28 cellular contexts compared by ENCODE assay signal in the genomic region with DNA sequence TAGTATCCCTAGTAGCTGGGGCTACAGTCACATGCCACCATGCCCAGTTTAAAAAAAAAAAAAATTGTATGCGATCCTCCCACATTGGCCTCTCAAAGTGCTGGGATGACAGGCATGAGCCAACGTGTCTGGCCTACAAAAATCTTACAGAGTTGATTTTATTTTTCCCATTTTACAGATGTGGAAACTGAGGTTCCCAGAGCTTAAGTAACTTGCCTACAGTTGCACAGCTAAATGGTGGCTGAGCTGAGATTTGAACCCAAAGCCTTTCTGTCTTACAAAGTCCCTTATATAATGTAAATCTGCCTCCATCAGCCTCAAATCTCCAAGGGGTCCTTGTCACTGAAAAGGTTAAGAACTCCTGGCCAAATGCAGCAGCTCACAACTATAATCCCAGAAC. TPM values are rescaled to one million over a fixed set of nuclear protein-coding genes. Genes with fewer than 3 reads are reported as not detected.
DNase-seq lines count a peak whose midpoint lies in the region; ATAC-seq, FAIRE-seq and TF ChIP-seq lines count a peak whose summit lies in the region.
"Had no signal": no experiment of that assay in that cellular context is flagged by ENCODE, and none has a peak within 500 bp of the region (broad histone marks: within the 10 kb centered on the region; RNA-seq: fewer than 3 reads in every experiment).

No MANE protein-coding gene starts in this region.

- TF ChIP-seq EP300 in HepG2 (IDR thresholded peaks at IDR 0.05; ENCODE audit: low read depth in 2 of 2, low read length in 2 of 2) = no peak
- no peak for TF ChIP-seq EP300 in HepG2 (CRISPR knock-in tag; IDR thresholded peaks at IDR 0.05; ENCODE audit: borderline replicate concordance)

- DNase-seq in Calu3 = no peak
- no peak for DNase-seq in body of pancreas
- no peak for DNase-seq in HepG2 (ENCODE audit: low spot score)
- peak in 1 of 2 donors; percentile 33 for DNase-seq in tibial artery
- DNase-seq in dedifferentiated amniotic fluid mesenchymal stem cell (ENCODE audit: extremely low spot score) = no peak
- DNase-seq in NCI-H2196 treated with DMSO at 0.1 percent for 48 hours (lab: John Stamatoyannopoulos, UW; ENCODE audit: unreplicated experiment) = no peak
- DNase-seq: Caco-2; CD8-positive, alpha-beta T cell; DMS 273 treated with DMSO at 0.1 percent for 48 hours; DMS79; EL; GDM1; Karpas-422; NCI-H1417 treated with DMSO at 0.1 percent for 48 hours; NCI-H1694 treated with DMSO at 0.1 percent for 48 hours; NCI-H226; NCI-H510A; OCI-M1; SIG-M5 had no signal

- in situ Hi-C loops in HepG2 (cut with HindIII; ENCODE audit: extremely low pct_ligation_motif_present, low pct_unique_long_range_greater_than_20kb) = no loop called here

- H3K79me2 ChIP-seq in HepG2 (ENCODE audit: insufficient read depth, low read length) = no peaks in the 10 kb centered on the region

- no TSS peak for BruUV-seq in Calu3 (replicated peaks; lab: Mats Ljungman, UMichigan)
- BruUV-seq in HepG2 (replicated peaks; lab: Mats Ljungman, UMichigan) = no TSS peak

- 66 to 73% methylated on average over 2 of the region's 2 CpGs for WGBS in body of pancreas, 2 donors
- WGBS in HepG2 (ENCODE audit: low lambda C conversion rate) = 28% methylated on average over 2 of the region's 2 CpGs

- ATAC-seq in body of pancreas = no peak
- ATAC-seq in HepG2 = no peak
- no peak for ATAC-seq in GM18498 (IDR thresholded peaks at IDR 0.05; ENCODE audit: unreplicated experiment)
- ATAC-seq: CD8-positive, alpha-beta T cell; GM12878 had no signal

- intact Hi-C loops in Calu3 (cut with micrococcal nuclease; ENCODE audit: unreplicated experiment) (no loop called here), body of pancreas (cut with DNase I) (no loop called here), HepG2 (cut with micrococcal nuclease; ENCODE audit: unreplicated experiment) (no loop called here), tibial artery (cut with DNase I; ENCODE audit: low total_unique reads) (no loop called here)

- peaks cover 12% of the 10 kb centered on the region for H3K4me1 Mint-ChIP-seq in Calu3 (ENCODE audit: low read depth, unreplicated experiment)

- no peaks in the 10 kb centered on the region for H3K9me3 ChIP-seq in body of pancreas
- no peaks in the 10 kb centered on the region for H3K9me3 ChIP-seq in HepG2 (ENCODE audit: low read length)
- H3K9me3 ChIP-seq in tibial artery = no peaks in the 10 kb centered on the region
- H3K9me3 ChIP-seq: BLaER1 treated with 17β-estradiol and CSF1 and Interleukin-3, amounts not matched to agents 10 nM and 100 nM; Caco-2; Peyer's patch had no signal

- no peak overlapping the region for H3K4me2 ChIP-seq in HepG2 (ENCODE audit: low read depth, low read length)

- FAIRE-seq in HepG2 (lab: Jason Lieb, UNC) = no peak
- FAIRE-seq: A204.1, GM12878, GM19239 had no signal

- CTCF ChIA-PET in Calu3 (lab: Charles Lee) = interaction anchor here (1.5 to 1.6 kb wide), 2 partner anchors 32 to 193 kb away, joined by 4 to 8 read pairs; no protein-coding TSS in a partner anchor
- CTCF ChIA-PET in HepG2 (lab: Yijun Ruan, JAX; ENCODE audit: low intra/inter-chr PET ratio, low total read pairs) = no interaction called here

- peaks cover 15% of the 10 kb centered on the region for H3K36me3 Mint-ChIP-seq in Calu3 (ENCODE audit: insufficient read depth, unreplicated experiment)
- H3K36me3 Mint-ChIP-seq: CD8-positive, alpha-beta T cell had no signal

- TF ChIP-seq POLR2A in body of pancreas (IDR thresholded peaks at IDR 0.05) (no peak), HepG2 (IDR thresholded peaks at IDR 0.05; ENCODE audit: insufficient read depth in 1 of 2, low read depth in 2 of 2, low read length in 2 of 2) (no peak)

- no peak overlapping the region for H3K9ac ChIP-seq in HepG2 (ENCODE audit: insufficient read depth, low read depth, low read length)
- H3K9ac ChIP-seq: BLaER1 treated with 17β-estradiol and CSF1 and Interleukin-3, amounts not matched to agents 10 nM and 100 nM had no signal

- H3K27me3 ChIP-seq in body of pancreas = no peaks in the 10 kb centered on the region
- H3K27me3 ChIP-seq in HepG2 (ENCODE audit: control insufficient read depth in 1 of 2, insufficient read depth in 2 of 2, low read length in 2 of 2) = peaks cover 6 to 22% of the 10 kb centered on the region in 2 experiments; a peak in 4 of 5 replicates
- no peaks in the 10 kb centered on the region for H3K27me3 ChIP-seq in tibial artery
- H3K27me3 ChIP-seq: BLaER1 treated with 17β-estradiol and CSF1 and Interleukin-3, amounts not matched to agents 10 nM and 100 nM; Peyer's patch had no signal

- POLR2A ChIA-PET in HepG2 (lab: Yijun Ruan, JAX) = no interaction called here

- no peak for TF ChIP-seq RAD21 in HepG2 (CRISPR knock-in tag; IDR thresholded peaks at IDR 0.05)

- H3K36me3 ChIP-seq in body of pancreas (replicated peaks in 1 of 2; ENCODE audit: insufficient read depth in 1 of 2, low read depth in 2 of 2) (no peaks in the 10 kb centered on the region), HepG2 (replicated peaks in 1 of 2; ENCODE audit: control insufficient read depth in 1 of 2, insufficient read depth in 2 of 2, low read length in 2 of 2) (no peaks in the 10 kb centered on the region), tibial artery (peaks cover 79 to 93% (median 90%) of the 10 kb centered on the region in 3 donors)
- H3K36me3 ChIP-seq: BLaER1 treated with 17β-estradiol and CSF1 and Interleukin-3, amounts not matched to agents 10 nM and 100 nM; Peyer's patch had no signal

- no peak overlapping the region for H2AFZ ChIP-seq in HepG2 (ENCODE audit: low read length)

- no peak overlapping the region for H3K4me3 Mint-ChIP-seq in Calu3 (ENCODE audit: low read depth, unreplicated experiment)
- H3K4me3 Mint-ChIP-seq: CD8-positive, alpha-beta T cell had no signal

- H3K27ac ChIP-seq in body of pancreas (peak overlapping the region in 3 of 4 donors; percentile 89 to 97 (median 91)), HepG2 (ENCODE audit: extremely low read length, insufficient read depth, low read length) (no peak overlapping the region), tibial artery (peak overlapping the region; percentile 84 to 87)
- H3K27ac ChIP-seq: BLaER1 treated with 17β-estradiol and CSF1 and Interleukin-3, amounts not matched to agents 10 nM and 100 nM; HL-60; SK-N-MC had no signal

- no peak for TF ChIP-seq CTCF in Calu3 (IDR thresholded peaks at IDR 0.05; ENCODE audit: unreplicated experiment)
- TF ChIP-seq CTCF in body of pancreas (IDR thresholded peaks at IDR 0.05) = no peak
- TF ChIP-seq CTCF in HepG2 (CRISPR knock-in tag; IDR thresholded peaks at IDR 0.05) = no peak
- no peak for TF ChIP-seq CTCF in tibial artery (IDR thresholded peaks at IDR 0.05)

- no peaks in the 10 kb centered on the region for H4K20me1 ChIP-seq in HepG2 (ENCODE audit: insufficient read depth, low read length)

- H3K4me1 ChIP-seq in body of pancreas (peaks cover 47% of the 10 kb centered on the region), HepG2 (ENCODE audit: insufficient read depth, low read length) (peaks cover 46% of the 10 kb centered on the region), tibial artery (peaks cover 0 to 51% (median 35%) of the 10 kb centered on the region in 4 donors)
- H3K4me1 ChIP-seq: Caco-2 had no signal

- peak overlapping the region; percentile 79 for H3K27ac Mint-ChIP-seq in Calu3 (ENCODE audit: unreplicated experiment)
- H3K27ac Mint-ChIP-seq: CD8-positive, alpha-beta T cell had no signal

- peaks cover 20% of the 10 kb centered on the region for H3K27me3 Mint-ChIP-seq in Calu3 (ENCODE audit: unreplicated experiment)

- no peaks in the 10 kb centered on the region for H3K9me3 Mint-ChIP-seq in Calu3 (ENCODE audit: low read depth, unreplicated experiment)
- H3K9me3 Mint-ChIP-seq: CD8-positive, alpha-beta T cell had no signal

- no peak overlapping the region for H3K4me3 ChIP-seq in body of pancreas
- no peak overlapping the region for H3K4me3 ChIP-seq in HepG2 (replicated peaks in 1 of 3; ENCODE audit: insufficient read depth in 1 of 3, low read depth in 2 of 3, low read length in 3 of 3)
- no peak overlapping the region for H3K4me3 ChIP-seq in tibial artery
- H3K4me3 ChIP-seq: BLaER1 treated with 17β-estradiol and CSF1 and Interleukin-3, amounts not matched to agents 10 nM and 100 nM; GM12878; Peyer's patch; SK-N-MC had no signal

RNA-seq across cellular contexts. Expression of a gene that starts 24.6 kb away (rescaled TPM):
- total RNA-seq in Calu3 (2022) = 32.2 and 34.4 TPM in 2 replicates
- 10 to 100 TPM; 10.1 to 27.4 TPM for total RNA-seq in body of pancreas
- total RNA-seq in HepG2 (2016; rRNA removed; fragmentation: Illumina TruSeq; extraction: Trizol) = 8.2 and 8.9 TPM in 2 replicates
- 4.6 and 5.6 TPM in 2 replicates for total RNA-seq in HepG2 (2016; cell fraction: cytosol; rRNA removed; fragmentation: Illumina TruSeq; extraction: Trizol; ENCODE audit: low read depth)
- total RNA-seq in HepG2 (2016; cell fraction: insoluble cytoplasmic fraction; rRNA removed; fragmentation: Illumina TruSeq; extraction: Trizol) = 6.7 and 8.6 TPM in 2 replicates
- total RNA-seq in HepG2 (2016; cell fraction: membrane; rRNA removed; fragmentation: Illumina TruSeq; extraction: Trizol) = 16.3 and 16.4 TPM in 2 replicates
- 6.6 TPM in 2 replicates for total RNA-seq in HepG2 (2016; cell fraction: nucleus; rRNA removed; fragmentation: Illumina TruSeq; extraction: Trizol)
- 18.8 and 22.5 TPM in 2 replicates for polyA plus RNA-seq in HepG2 (2011; rRNA removed)
- polyA plus RNA-seq in HepG2 (2011; cell fraction: cytosol; rRNA removed) = 12.2 and 13.7 TPM in 2 replicates
- polyA plus RNA-seq in HepG2 (2011; cell fraction: nucleus; rRNA removed) = 28.7 and 31.1 TPM in 2 replicates
- 8.3 and 10.9 TPM in 2 replicates for polyA plus RNA-seq in HepG2 (2012)
- 7.5 and 8.7 TPM in 2 replicates for polyA plus RNA-seq in HepG2 (2016; cell fraction: cytosol; fragmentation: Illumina TruSeq; extraction: Trizol; ENCODE audit: low read depth)
- 10.6 and 14.3 TPM in 2 replicates for polyA plus RNA-seq in HepG2 (2016; cell fraction: insoluble cytoplasmic fraction; fragmentation: Illumina TruSeq; extraction: Trizol; ENCODE audit: low read depth)
- polyA plus RNA-seq in HepG2 (2016; cell fraction: membrane; fragmentation: Illumina TruSeq; extraction: Trizol; ENCODE audit: low read depth) = 18.8 and 20.9 TPM in 2 replicates
- polyA plus RNA-seq in HepG2 (2016; cell fraction: nucleus; fragmentation: Illumina TruSeq; extraction: Trizol; ENCODE audit: insufficient read depth, low read depth) = 14.4 and 15.5 TPM in 2 replicates
- polyA minus RNA-seq in HepG2 (2011; rRNA and poly(A)+ RNA removed; ENCODE audit: low replicate concordance) = 36.5 and 57.3 TPM in 2 replicates
- 10.0 and 11.6 TPM in 2 replicates for polyA minus RNA-seq in HepG2 (2011; cell fraction: cytosol; rRNA and poly(A)+ RNA removed)
- 4.1 and 4.8 TPM in 2 replicates for polyA minus RNA-seq in HepG2 (2011; cell fraction: nucleus; rRNA and poly(A)+ RNA removed)

RNA-seq across cellular contexts. Expression of a gene that starts 31.1 kb away (rescaled TPM):
- total RNA-seq in Calu3 (2022) = 0.39 and 0.42 TPM in 2 replicates
- total RNA-seq in body of pancreas = 100 to 1,000 TPM in 1 of 2 donors, 10 to 100 TPM in 1; 92.6 to 131 TPM
- total RNA-seq in HepG2 (2016; rRNA removed; fragmentation: Illumina TruSeq; extraction: Trizol) = 0.08 and 0.15 TPM in 2 replicates
- not detected in 2 replicates for total RNA-seq in HepG2 (2016; cell fraction: cytosol; rRNA removed; fragmentation: Illumina TruSeq; extraction: Trizol; ENCODE audit: low read depth)
- 0.12 and 0.15 TPM in 2 replicates for total RNA-seq in HepG2 (2016; cell fraction: insoluble cytoplasmic fraction; rRNA removed; fragmentation: Illumina TruSeq; extraction: Trizol)
- total RNA-seq in HepG2 (2016; cell fraction: membrane; rRNA removed; fragmentation: Illumina TruSeq; extraction: Trizol) = 0.10 TPM in 1 of 2 replicates, not detected in the other
- not detected in 2 replicates for total RNA-seq in HepG2 (2016; cell fraction: nucleus; rRNA removed; fragmentation: Illumina TruSeq; extraction: Trizol)
- 0.37 and 0.46 TPM in 2 replicates for polyA plus RNA-seq in HepG2 (2011; rRNA removed)
- 0.28 and 0.43 TPM in 2 replicates for polyA plus RNA-seq in HepG2 (2011; cell fraction: cytosol; rRNA removed)
- polyA plus RNA-seq in HepG2 (2011; cell fraction: nucleus; rRNA removed) = 0.21 and 0.71 TPM in 2 replicates
- polyA plus RNA-seq in HepG2 (2012) = 0.24 and 0.31 TPM in 2 replicates
- polyA plus RNA-seq in HepG2 (2016; cell fraction: cytosol; fragmentation: Illumina TruSeq; extraction: Trizol; ENCODE audit: low read depth) = 0.03 and 0.06 TPM in 2 replicates
- polyA plus RNA-seq in HepG2 (2016; cell fraction: insoluble cytoplasmic fraction; fragmentation: Illumina TruSeq; extraction: Trizol; ENCODE audit: low read depth) = 0.22 and 0.34 TPM in 2 replicates
- polyA plus RNA-seq in HepG2 (2016; cell fraction: membrane; fragmentation: Illumina TruSeq; extraction: Trizol; ENCODE audit: low read depth) = 0.05 and 0.07 TPM in 2 replicates
- 0.33 TPM in 2 replicates for polyA plus RNA-seq in HepG2 (2016; cell fraction: nucleus; fragmentation: Illumina TruSeq; extraction: Trizol; ENCODE audit: insufficient read depth, low read depth)
- 0.05 and 0.12 TPM in 2 replicates for polyA minus RNA-seq in HepG2 (2011; rRNA and poly(A)+ RNA removed; ENCODE audit: low replicate concordance)
- 0.62 TPM in 1 of 2 replicates, not detected in the other for polyA minus RNA-seq in HepG2 (2011; cell fraction: cytosol; rRNA and poly(A)+ RNA removed)
- polyA minus RNA-seq in HepG2 (2011; cell fraction: nucleus; rRNA and poly(A)+ RNA removed) = not detected in 2 replicates
- total RNA-seq: Caco-2; CD8-positive, alpha-beta T cell; H4 had no signal

Comparison
In these comparisons a context has a peak if more than half of its experiments do, and no peak if none do; other contexts are left out.
1. RNA of a gene that starts 31.1 kb away (total RNA-seq): 92.6 to 131 TPM in body of pancreas; 0.39 to 0.42 TPM in Calu3 and 0.08 to 0.15 TPM in HepG2; every median in the first group is over 10 times any median in the second.